In the genomic region with DNA sequence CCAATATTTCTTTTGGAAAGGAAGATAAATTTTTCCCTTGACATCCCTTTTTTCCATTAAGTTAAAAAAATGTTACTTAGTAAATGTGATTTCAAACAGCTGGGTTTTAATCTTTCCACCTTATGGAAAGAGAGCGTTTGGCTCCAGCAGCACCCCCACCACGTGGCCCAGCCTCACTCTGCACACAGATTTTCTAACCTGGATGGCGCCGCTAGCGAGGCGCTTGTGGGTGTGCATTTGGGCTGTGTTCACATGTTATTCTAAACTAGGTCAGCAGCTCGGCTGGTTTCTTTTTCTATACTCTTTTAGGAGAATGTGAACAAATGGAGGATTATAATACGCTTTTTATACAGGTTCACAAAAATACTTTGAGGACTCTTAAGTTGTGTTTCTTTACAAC, we compare ENCODE assay signal across 1 cellular context.
TF ChIP-seq lines count a peak whose summit lies in the region.

No MANE protein-coding gene starts in this region.

TF ChIP-seq in GM23338, 12 proteins besides CTCF, POLR2A, EP300 and RAD21 (continued from another document):
- TF ChIP-seq ZNF462 (CRISPR knock-in tag; IDR thresholded peaks at IDR 0.05): no peak
- no peak for TF ChIP-seq ZNF331 (CRISPR knock-in tag; IDR thresholded peaks at IDR 0.05; ENCODE audit: low read depth)
- TF ChIP-seq STAT1 (IDR thresholded peaks at IDR 0.05; ENCODE audit: unreplicated experiment): no peak
- no peak for TF ChIP-seq JUNB (IDR thresholded peaks at IDR 0.05; ENCODE audit: unreplicated experiment)
- no peak for TF ChIP-seq ETS1 (IDR thresholded peaks at IDR 0.05)
TF ChIP-seq in GM23338: peak in this region for 0.
